Comparison of ENCODE assay signal across 8 cellular contexts in the genomic region with DNA sequence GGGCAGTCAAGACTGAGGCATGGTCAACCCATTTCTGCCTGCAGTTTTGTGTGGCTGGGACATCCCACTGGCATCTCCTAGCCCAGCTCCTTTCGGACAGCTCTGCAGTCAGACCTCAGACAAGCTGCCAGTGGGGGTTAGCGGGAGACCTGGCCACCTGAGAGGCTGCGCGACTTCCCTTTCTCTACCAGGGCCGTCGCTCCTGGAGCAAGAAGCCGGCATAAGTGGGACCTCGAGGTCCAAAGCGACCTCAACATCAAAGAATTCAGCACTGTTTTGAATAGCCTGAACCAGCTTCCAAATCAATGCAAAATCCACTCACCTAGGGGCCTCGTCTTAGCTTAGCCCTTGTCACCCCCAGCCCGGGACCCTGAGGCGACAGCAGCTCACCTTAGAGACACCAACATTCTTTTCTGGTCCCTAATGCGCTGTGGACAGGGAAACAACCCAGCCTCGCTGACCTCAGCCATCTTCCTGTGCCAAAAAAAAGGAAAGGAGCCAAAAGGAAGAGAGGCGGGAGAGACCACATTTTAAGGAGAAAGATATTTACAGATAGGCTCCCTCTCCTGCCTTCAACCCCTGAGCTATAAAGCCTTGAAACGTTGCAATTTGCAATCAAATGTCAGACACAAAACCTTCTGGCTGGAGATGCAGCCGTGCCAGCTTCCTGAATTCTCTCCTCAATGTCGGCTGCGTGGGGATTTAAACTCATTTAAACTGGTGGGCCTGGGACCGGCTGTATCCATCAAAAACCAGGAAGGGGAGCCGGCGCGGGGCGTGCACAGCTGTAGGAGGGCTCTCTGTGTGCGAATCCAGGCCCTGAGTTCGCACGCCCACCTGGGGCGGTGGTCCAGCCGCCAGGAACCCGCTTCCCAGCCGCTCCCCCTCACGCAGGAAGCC.
DNase-seq lines count a peak whose midpoint lies in the region; ATAC-seq and TF ChIP-seq lines count a peak whose summit lies in the region.

No MANE protein-coding gene starts in this region.

- intact Hi-C loops in CD4-positive, alpha-beta T cell (cut with DNase I, micrococcal nuclease): loop anchor here (2.0 to 5.0 kb wide), 3 partner anchors 279 to 844 kb away; no protein-coding TSS in a partner anchor

- no peak for TF ChIP-seq CTCF in CD4-positive, alpha-beta T cell (IDR thresholded peaks at IDR 0.05)
- TF ChIP-seq CTCF in neutrophil (IDR thresholded peaks at IDR 0.05): no peak

- H3K4me1 ChIP-seq in NT2/D1 (ENCODE audit: insufficient read depth, insufficient read length) (no peaks in the 10 kb centered on the region), esophagus (ENCODE audit: control insufficient read depth in 2 of 2, insufficient read depth in 2 of 2, low read length in 1 of 2) (peaks cover 2 to 14% of the 10 kb centered on the region in 2 donors), neutrophil (ENCODE audit: control insufficient read depth in 1 of 2, insufficient read depth in 1 of 2, low read depth in 1 of 2, low read length in 1 of 2) (peaks cover 21 to 24% of the 10 kb centered on the region in 2 experiments)

- H3K27ac ChIP-seq in CD4-positive, alpha-beta T cell (ENCODE audit: low read depth, low read length): no peak overlapping the region
- peak overlapping the region; percentile 67 to 79 for H3K27ac ChIP-seq in esophagus (ENCODE audit: low read depth in 2 of 2, low read length in 1 of 2)
- H3K27ac ChIP-seq in neutrophil: no peak overlapping the region

- H3K4me3 ChIP-seq in NT2/D1 (ENCODE audit: insufficient read length, low read depth): peak overlapping the region; percentile 61
- peak overlapping the region; percentile 47 to 56 for H3K4me3 ChIP-seq in esophagus (ENCODE audit: low read depth in 1 of 2, low read length in 2 of 2)
- H3K4me3 ChIP-seq in neutrophil (ENCODE audit: low read depth in 1 of 2, low read length in 1 of 2): peak overlapping the region; percentile 69 to 78

- 23 to 27% methylated on average over 32 of the region's 32 CpGs for WGBS in esophagus, 2 donors

- CTCF ChIA-PET in CD4-positive, alpha-beta T cell (lab: Charles Lee): interaction anchor here (1.4 to 3.4 kb wide), 2 partner anchors 12 to 14 kb away, joined by 3 to 12 read pairs; no protein-coding TSS in a partner anchor

- peaks cover 31% of the 10 kb centered on the region for H3K4me1 Mint-ChIP-seq in CD4-positive, alpha-beta T cell (ENCODE audit: low read depth)

- H3K27ac Mint-ChIP-seq in CD4-positive, alpha-beta T cell: no peak overlapping the region

- ATAC-seq in CD4-positive, alpha-beta T cell (ENCODE audit: poor library complexity): no peak
- ATAC-seq in GM21723 (IDR thresholded peaks at IDR 0.05; ENCODE audit: unreplicated experiment): no peak

- no peaks in the 10 kb centered on the region for H3K36me3 ChIP-seq in NT2/D1 (ENCODE audit: insufficient read depth, insufficient read length, low read length)
- no peaks in the 10 kb centered on the region for H3K36me3 ChIP-seq in esophagus (ENCODE audit: control insufficient read depth in 2 of 2, insufficient read depth in 2 of 2, low read length in 1 of 2)
- H3K36me3 ChIP-seq in neutrophil: no peaks in the 10 kb centered on the region

- peak overlapping the region; percentile 89 for H3K9ac ChIP-seq in NT2/D1 (ENCODE audit: insufficient read length, low read depth)

- H3K9me3 Mint-ChIP-seq in CD4-positive, alpha-beta T cell: no peaks in the 10 kb centered on the region

- peak overlapping the region; percentile 79 for H3K4me3 Mint-ChIP-seq in CD4-positive, alpha-beta T cell

- peaks cover 39% of the 10 kb centered on the region for H3K27me3 Mint-ChIP-seq in CD4-positive, alpha-beta T cell

- no peak for DNase-seq in CD4-positive, alpha-beta T cell
- DNase-seq in NT2/D1 (ENCODE audit: low read depth, low spot score) (no peak), anterior cingulate cortex (lab: John Stamatoyannopoulos, UW) (no peak), AML-193 (lab: John Stamatoyannopoulos, UW) (no peak)
- no peak for DNase-seq in stimulated activated CD4-positive, alpha-beta T cell treated with anti-CD3 and anti-CD28 coated beads, Interleukin-4, amount 100 ng/mL, for 1 hour

- H3K27me3 ChIP-seq in CD4-positive, alpha-beta T cell (ENCODE audit: control insufficient read depth, insufficient read depth, low read length): peaks cover 18% of the 10 kb centered on the region
- H3K27me3 ChIP-seq in NT2/D1 (ENCODE audit: insufficient read depth, insufficient read length) (peaks cover 34% of the 10 kb centered on the region), esophagus (ENCODE audit: control insufficient read depth in 1 of 2, insufficient read depth in 2 of 2, low read length in 2 of 2) (no peaks in the 10 kb centered on the region), neutrophil (peaks cover 44% of the 10 kb centered on the region)

- POLR2A ChIA-PET in CD4-positive, alpha-beta T cell (lab: Charles Lee): interaction anchor here (1.1 kb wide), 1 partner anchor 843 kb away, joined by 3 read pairs; no protein-coding TSS in a partner anchor

- H3K36me3 Mint-ChIP-seq in CD4-positive, alpha-beta T cell (ENCODE audit: low read depth): no peaks in the 10 kb centered on the region

- H3K9me3 ChIP-seq in CD4-positive, alpha-beta T cell (ENCODE audit: control insufficient read depth, low read length): peaks cover 7% of the 10 kb centered on the region
- H3K9me3 ChIP-seq in NT2/D1 (ENCODE audit: insufficient read depth, low read length): peaks cover 8% of the 10 kb centered on the region
- H3K9me3 ChIP-seq in esophagus (ENCODE audit: control insufficient read depth in 2 of 2, insufficient read depth in 1 of 2, low read depth in 1 of 2, low read length in 1 of 2): peaks cover 4 to 5% of the 10 kb centered on the region in 2 donors
- no peaks in the 10 kb centered on the region for H3K9me3 ChIP-seq in neutrophil

Comparison
In these comparisons a context has a peak if more than half of its experiments do, and no peak if none do; other contexts are left out.
1. H3K27ac ChIP-seq: peak in esophagus (2 of 2); none in CD4-positive, alpha-beta T cell (single experiment) and neutrophil (single experiment).
2. Peak in every context shown above with its lines, with median percentiles within 50 percentile points of each other: H3K4me3 ChIP-seq.